ENCODE assay signal across 12 cellular contexts in genomic region chrX:21487832-21488231, GRCh38.
DNase-seq lines count a peak whose midpoint lies in the region; ATAC-seq and TF ChIP-seq lines count a peak whose summit lies in the region.
"Had no signal": no experiment of that assay in that cellular context is flagged by ENCODE, and none has a peak within 500 bp of the region (broad histone marks: within the 10 kb centered on the region; RNA-seq: fewer than 3 reads in every experiment).

No MANE protein-coding gene starts in this region.

- no peaks in the 10 kb centered on the region for H3K36me3 ChIP-seq in breast epithelium
- H3K36me3 ChIP-seq in mammary epithelial cell (ENCODE audit: insufficient read depth, low read length), result no peaks in the 10 kb centered on the region
- no peaks in the 10 kb centered on the region for H3K36me3 ChIP-seq in heart right ventricle
- H3K36me3 ChIP-seq: lower lobe of right lung had no signal

- TF ChIP-seq CTCF in MCF 10A (IDR thresholded peaks at IDR 0.05; ENCODE audit: unreplicated experiment), result no peak
- TF ChIP-seq CTCF in breast epithelium (IDR thresholded peaks at IDR 0.05), result no peak
- TF ChIP-seq CTCF in mammary epithelial cell (conservative IDR thresholded peaks at IDR 0.05 in 1 of 2, IDR thresholded peaks at IDR 0.05 in 1 of 2; ENCODE audit: extremely low read depth in 1 of 2, insufficient read depth in 1 of 2, low read depth in 1 of 2, low read length in 2 of 2), result no peak
- TF ChIP-seq CTCF in type B pancreatic cell (conservative IDR thresholded peaks at IDR 0.05), result no peak
- TF ChIP-seq CTCF in heart right ventricle (IDR thresholded peaks at IDR 0.05), result no peak

- H3K36me3 Mint-ChIP-seq in MCF 10A (ENCODE audit: insufficient read depth, unreplicated experiment) (no peaks in the 10 kb centered on the region), type B pancreatic cell (no peaks in the 10 kb centered on the region)

- H3K27me3 Mint-ChIP-seq in MCF 10A (ENCODE audit: insufficient read depth, unreplicated experiment), result peaks cover 37% of the 10 kb centered on the region
- no peaks in the 10 kb centered on the region for H3K27me3 Mint-ChIP-seq in type B pancreatic cell

- DNase-seq in MCF 10A (ENCODE audit: unreplicated experiment) (peak; percentile 35), breast epithelium (ENCODE audit: low spot score in 2 of 2) (no peak), NCI-H345 (lab: John Stamatoyannopoulos, UW) (peak; percentile 89), mammary epithelial cell (peak; percentile 64), type B pancreatic cell (ENCODE audit: extremely low spot score, unreplicated experiment) (no peak), hepatic stellate cell (ENCODE audit: low spot score) (no peak), superior temporal gyrus (ENCODE audit: extremely low spot score) (no peak), heart right ventricle (no peak)
- DNase-seq: activated CD4-positive, alpha-beta T cell treated with anti-CD3 and anti-CD28 coated beads for 48 hours; activated gamma-delta T cell treated with Interleukin-2 at 50 U/mL for 16 hours; lower lobe of right lung had no signal

- no peaks in the 10 kb centered on the region for H4K20me1 ChIP-seq in mammary epithelial cell (ENCODE audit: insufficient read depth, low read length)

- intact Hi-C loops in MCF 10A (cut with micrococcal nuclease) (no loop called here), breast epithelium (cut with DNase I; ENCODE audit: low total_unique reads) (loop anchor here (10.0 kb wide), 1 partner anchor 1497 kb away; no protein-coding TSS in a partner anchor), mammary epithelial cell (cut with micrococcal nuclease) (no loop called here), heart right ventricle (cut with DNase I) (loop anchor here in 2 of 10 donors (10.0 kb wide), 2 partner anchors 953 to 963 kb away; no protein-coding TSS in a partner anchor)

- H3K4me3 ChIP-seq in breast epithelium, result no peak overlapping the region
- H3K4me3 ChIP-seq in mammary epithelial cell (replicated peaks in 1 of 3; ENCODE audit: insufficient read depth in 1 of 3, low read depth in 2 of 3, low read length in 3 of 3), result no peak overlapping the region
- H3K4me3 ChIP-seq in heart right ventricle, result no peak overlapping the region
- H3K4me3 ChIP-seq: lower lobe of right lung had no signal

- H3K9ac ChIP-seq in mammary epithelial cell (ENCODE audit: insufficient read depth, low read length), result no peak overlapping the region
- H3K9ac ChIP-seq: parathyroid adenoma had no signal

- CTCF ChIA-PET in MCF 10A (lab: Yijun Ruan, JAX) (interaction anchor here (0.6 kb wide), 1 partner anchor 1679 kb away, joined by 3 read pairs; no protein-coding TSS in a partner anchor), mammary epithelial cell (lab: Charles Lee; ENCODE audit: low non-redundant PET) (no interaction called here)

- dilution Hi-C loops in mammary epithelial cell (cut with HindIII; ENCODE audit: low sequenced_read_pairs), result no loop called here

- H3K4me2 ChIP-seq in mammary epithelial cell (ENCODE audit: insufficient read depth, low read depth, low read length), result peak overlapping the region; percentile 40

- H3K27ac Mint-ChIP-seq in MCF 10A (ENCODE audit: low read depth, unreplicated experiment) (no peak overlapping the region), type B pancreatic cell (peak overlapping the region; percentile 70)

- WGBS in mammary epithelial cell (ENCODE audit: low coverage, missing lambda C conversion rate), result 44% methylated on average over 1 of the region's 1 CpG
- 63 to 66% methylated on average over 1 of the region's 1 CpG for WGBS in heart right ventricle, 2 donors

- H3K79me2 ChIP-seq in mammary epithelial cell (ENCODE audit: insufficient read depth, low read length), result no peaks in the 10 kb centered on the region
- H3K79me2 ChIP-seq: parathyroid adenoma had no signal

- in situ Hi-C loops in mammary epithelial cell (cut with MboI; ENCODE audit: low sequenced_read_pairs in 2 of 2), result loop anchor here (25.0 kb wide), 1 partner anchor 951 kb away; no protein-coding TSS in a partner anchor

- no peaks in the 10 kb centered on the region for H3K4me1 Mint-ChIP-seq in MCF 10A (ENCODE audit: insufficient read depth, unreplicated experiment)
- peaks cover 20% of the 10 kb centered on the region for H3K4me1 Mint-ChIP-seq in type B pancreatic cell (ENCODE audit: unreplicated experiment)

- POLR2A ChIA-PET in MCF 10A (lab: Yijun Ruan, JAX), result no interaction called here

- H3K9me3 Mint-ChIP-seq in MCF 10A (ENCODE audit: unreplicated experiment) (no peaks in the 10 kb centered on the region), type B pancreatic cell (peaks cover 5% of the 10 kb centered on the region)

- H3K9me3 ChIP-seq in breast epithelium (no peaks in the 10 kb centered on the region), mammary epithelial cell (replicated peaks; ENCODE audit: insufficient read depth, low read length) (no peaks in the 10 kb centered on the region), heart right ventricle (no peaks in the 10 kb centered on the region)
- H3K9me3 ChIP-seq: lower lobe of right lung had no signal

- no peak for ATAC-seq in heart right ventricle
- ATAC-seq: lower lobe of right lung had no signal

- no peak overlapping the region for H2AFZ ChIP-seq in mammary epithelial cell (ENCODE audit: low read depth, low read length)
- H2AFZ ChIP-seq: parathyroid adenoma had no signal

- no peak overlapping the region for H3K4me3 Mint-ChIP-seq in MCF 10A (ENCODE audit: unreplicated experiment)
- peak overlapping the region; percentile 23 for H3K4me3 Mint-ChIP-seq in type B pancreatic cell

- TF ChIP-seq POLR2A in breast epithelium (IDR thresholded peaks at IDR 0.05), result no peak

- H3K4me1 ChIP-seq in breast epithelium (no peaks in the 10 kb centered on the region), mammary epithelial cell (ENCODE audit: insufficient read depth, low read length) (peaks cover 6% of the 10 kb centered on the region), heart right ventricle (no peaks in the 10 kb centered on the region)
- H3K4me1 ChIP-seq: lower lobe of right lung, parathyroid adenoma had no signal

- BruUV-seq in MCF 10A (replicated peaks; lab: Mats Ljungman, UMichigan) (no TSS peak), mammary epithelial cell (replicated peaks; lab: Mats Ljungman, UMichigan) (no TSS peak)

- H3K27ac ChIP-seq in breast epithelium, result peak overlapping the region in 1 of 2 donors; percentile 15
- no peak overlapping the region for H3K27ac ChIP-seq in mammary epithelial cell (ENCODE audit: insufficient read depth, low read depth, low read length)
- no peak overlapping the region for H3K27ac ChIP-seq in heart right ventricle
- H3K27ac ChIP-seq: lower lobe of right lung, parathyroid adenoma had no signal

- H3K27me3 ChIP-seq in breast epithelium (peaks cover 0 to 4% of the 10 kb centered on the region in 2 donors), mammary epithelial cell (ENCODE audit: insufficient read depth, low read length) (no peaks in the 10 kb centered on the region), heart right ventricle (peaks cover 0 to 2% (median 0%) of the 10 kb centered on the region in 7 donors)

Comparison
In these comparisons a context has a peak if more than half of its experiments do, and no peak if none do; other contexts are left out.
1. DNase-seq: peak in MCF 10A (single experiment), NCI-H345 (single experiment) and mammary epithelial cell (single experiment); none in breast epithelium (0 of 2), type B pancreatic cell (single experiment), hepatic stellate cell (single experiment), superior temporal gyrus (single experiment) and heart right ventricle (0 of 2).